8 cellular contexts compared by ENCODE assay signal in genomic region chr1:151281225-151281968, GRCh38. TPM values are rescaled to one million over a fixed set of nuclear protein-coding genes. Genes with fewer than 3 reads are reported as not detected.
DNase-seq lines count a peak whose midpoint lies in the region; ATAC-seq, FAIRE-seq and TF ChIP-seq lines count a peak whose summit lies in the region.

No MANE protein-coding gene starts in this region.

- intact Hi-C loops in kidney (cut with DNase I) = no loop called here

- H3K9ac ChIP-seq in kidney (ENCODE audit: low read length in 2 of 2) = peak overlapping the region; percentile 66 to 98

- peaks cover 0 to 6% of the 10 kb centered on the region in 2 donors for H3K36me3 ChIP-seq in kidney (ENCODE audit: control insufficient read depth in 1 of 2, insufficient read depth in 2 of 2, low read length in 2 of 2)

- DNase-seq in AG09319 (ENCODE audit: extremely low read depth, low read depth) = peak; percentile 96
- DNase-seq in NCI-H460 (ENCODE audit: extremely low read depth, low read depth) = peak; percentile 100
- DNase-seq in activated CD4-positive, alpha-beta T cell treated with anti-CD3 and anti-CD28 coated beads for 1 hour = peak; percentile 93
- DNase-seq in cerebellum (ENCODE audit: low spot score) = peak; percentile 97
- peak; percentile 98 for DNase-seq in kidney
- peak; percentile 94 for DNase-seq in stimulated activated CD4-positive, alpha-beta T cell treated with anti-CD3 and anti-CD28 coated beads, Interleukin-15, amount 100 ng/mL, for 1 hour (ENCODE audit: low read depth in 1 of 2, low spot score in 1 of 2)

- H3K4me3 ChIP-seq in kidney (ENCODE audit: low read length in 2 of 2) = peak overlapping the region; percentile 93 to 97

- peaks cover 0 to 15% of the 10 kb centered on the region in 2 donors for H3K4me1 ChIP-seq in kidney (ENCODE audit: control insufficient read depth in 1 of 2, insufficient read depth in 1 of 2, low read depth in 1 of 2, low read length in 2 of 2)

- TF ChIP-seq CTCF in AG09319 (IDR thresholded peaks at IDR 0.05; ENCODE audit: low read depth, low read length) = no peak; the same call in 1 of the 2 replicates
- TF ChIP-seq CTCF in kidney (IDR thresholded peaks at IDR 0.05; ENCODE audit: borderline replicate concordance, extremely low read depth, insufficient read depth) = peak; percentile 25

- peak overlapping the region; percentile 98 to 100 for H3K27ac ChIP-seq in kidney (ENCODE audit: low read depth in 2 of 2, low read length in 2 of 2)

- peak; percentile 24 for ATAC-seq in GM19043 (IDR thresholded peaks at IDR 0.05; ENCODE audit: low read depth, unreplicated experiment)
- ATAC-seq in HG03378 (IDR thresholded peaks at IDR 0.05; ENCODE audit: unreplicated experiment) = peak; percentile 40

- H3K9me3 ChIP-seq in kidney (ENCODE audit: control insufficient read depth in 1 of 2, low read length in 2 of 2) = no peaks in the 10 kb centered on the region

- peak; percentile 68 for FAIRE-seq in kidney (lab: Jason Lieb, UNC)

RNA-seq across cellular contexts. Expression of gene ZNF687, which starts 0.7 kb away (rescaled TPM):
- total RNA-seq in NCI-H460 (2014; rRNA removed; shearing (Covaris generic)) = 22.6 and 23.0 TPM in 2 replicates
- polyA plus RNA-seq in NCI-H460 (2014; cell fraction: nucleus; rRNA removed) = 22.1 and 41.2 TPM in 2 replicates
- total RNA-seq in cerebellum (10.9 TPM), kidney (30.3 TPM)
- polyA plus RNA-seq in kidney (ENCODE audit: insufficient read depth, low read depth, low replicate concordance) = 8.5 TPM

RNA-seq across cellular contexts. Expression of gene PSMD4, which starts 26.9 kb away (rescaled TPM):
- 216 and 237 TPM in 2 replicates for total RNA-seq in NCI-H460 (2014; rRNA removed; shearing (Covaris generic))
- polyA plus RNA-seq in NCI-H460 (2014; cell fraction: nucleus; rRNA removed) = 249 and 254 TPM in 2 replicates
- 64.4 TPM for total RNA-seq in cerebellum
- 123 TPM for total RNA-seq in kidney
- polyA plus RNA-seq in kidney (ENCODE audit: insufficient read depth, low read depth, low replicate concordance) = 178 TPM

RNA-seq across cellular contexts. Expression of gene PI4KB, which starts 45.8 kb away (rescaled TPM):
- total RNA-seq in NCI-H460 (2014; rRNA removed; shearing (Covaris generic)) = 36.1 and 36.8 TPM in 2 replicates
- polyA plus RNA-seq in NCI-H460 (2014; cell fraction: nucleus; rRNA removed) = 41.3 and 44.4 TPM in 2 replicates
- total RNA-seq in cerebellum (26.0 TPM), kidney (60.9 TPM)
- polyA plus RNA-seq in kidney (ENCODE audit: insufficient read depth, low read depth, low replicate concordance) = 43.5 TPM

Comparison
In these comparisons a context has a peak if more than half of its experiments do, and no peak if none do; other contexts are left out.
1. Peak in every context shown above with its lines: DNase-seq, ATAC-seq, H3K4me3 ChIP-seq and H3K27ac ChIP-seq.